ENCODE assay signal across 8 cellular contexts in the genomic region with DNA sequence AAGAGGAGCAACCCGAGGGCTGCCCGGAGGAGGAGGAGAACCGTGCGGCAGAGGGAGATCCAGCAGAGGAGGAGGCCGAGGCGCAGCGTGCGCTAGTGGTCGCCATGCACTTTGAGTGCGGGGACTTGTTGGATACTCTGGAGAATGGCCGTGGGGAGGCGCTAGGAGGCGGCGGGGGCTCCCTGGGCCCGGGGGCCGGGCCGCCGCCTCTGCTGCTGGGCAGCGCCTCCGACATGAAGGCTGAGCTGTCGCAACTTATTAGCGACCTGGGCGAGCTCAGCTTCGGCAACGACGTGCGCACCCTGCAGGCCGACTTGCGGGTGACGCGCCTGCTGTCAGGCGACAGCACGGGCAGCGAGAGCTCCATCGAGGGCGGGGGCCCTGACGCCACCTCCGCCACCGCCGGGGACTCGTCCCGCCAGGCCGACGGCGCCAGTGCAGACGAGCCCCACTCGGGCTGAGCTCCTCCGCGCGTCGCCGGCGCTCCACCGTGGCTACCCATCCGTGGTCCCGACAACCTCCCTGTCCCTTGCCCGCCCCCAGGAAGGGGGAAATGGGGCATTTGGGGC. TPM values are rescaled to one million over a fixed set of nuclear protein-coding genes. Genes with fewer than 3 reads are reported as not detected.
DNase-seq lines count a peak whose midpoint lies in the region; ATAC-seq, FAIRE-seq and TF ChIP-seq lines count a peak whose summit lies in the region.

No MANE protein-coding gene starts in this region.

- CTCF ChIA-PET in activated CD8-positive, alpha-beta T cell treated with anti-CD3 and anti-CD28 coated beads for 36 hours (lab: Charles Lee), result interaction anchor here (0.7 to 8.8 kb wide), 26 partner anchors 8 to 828 kb away, joined by 3 to 199 read pairs (median 3); partner anchors contain the start of genes LSG1, TMEM44 and XXYLT1
- CTCF ChIA-PET in H1 (lab: Charles Lee; ENCODE audit: partially characterized antibody), result interaction anchor here (0.7 to 9.3 kb wide), 62 partner anchors 8 to 573 kb away, joined by 3 to 110 read pairs (median 4); partner anchors contain the start of gene LSG1

- 2% methylated on average over 48 of the region's 57 CpGs; no CpG with 5 or more reads in 1 of the 2 experiments for WGBS in H1 (ENCODE audit: extremely low coverage in 1 of 2, insufficient coverage in 1 of 2, insufficient read length in 1 of 2, insufficient replicate concordance in 2 of 2, low coverage in 1 of 2, low lambda C conversion rate in 2 of 2, missing lambda C conversion rate in 1 of 2), 2 experiments

- peak overlapping the region; percentile 58 for H3K4ac ChIP-seq in H1 (replicated peaks; ENCODE audit: insufficient read length, low read depth, low read length)

- peak overlapping the region; percentile 69 to 97 (median 89) for H3K4me3 ChIP-seq in BLaER1 treated with 17β-estradiol and CSF1 and Interleukin-3, amounts not matched to agents 10 nM and 100 nM
- H3K4me3 ChIP-seq in H1 (ENCODE audit: extremely low read depth in 1 of 4, insufficient read depth in 2 of 4, low read depth in 3 of 4, low read length in 4 of 4), result peak overlapping the region; percentile 42 to 79 (median 70)

- POLR2A ChIA-PET in activated CD8-positive, alpha-beta T cell treated with anti-CD3 and anti-CD28 coated beads for 36 hours (lab: Charles Lee), result interaction anchor here (0.6 to 3.1 kb wide), 8 partner anchors 12 to 573 kb away, joined by 3 to 28 read pairs (median 4); partner anchors contain the start of gene LSG1
- POLR2A ChIA-PET in H1 (lab: Charles Lee; ENCODE audit: partially characterized antibody), result interaction anchor here (0.6 to 3.7 kb wide), 20 partner anchors 9 to 573 kb away, joined by 3 to 30 read pairs (median 4); partner anchors contain the start of genes LSG1 and TMEM44

- peaks cover 63 to 87% (median 74%) of the 10 kb centered on the region in 10 experiments for H3K4me1 ChIP-seq in BLaER1 treated with 17β-estradiol and CSF1 and Interleukin-3, amounts not matched to agents 10 nM and 100 nM
- H3K4me1 ChIP-seq in H1 (replicated peaks in 1 of 4; ENCODE audit: control insufficient read depth in 3 of 4, insufficient read depth in 4 of 4, low read length in 3 of 4), result peaks cover 0 to 13% (median 11%) of the 10 kb centered on the region in 4 experiments; a peak in 6 of 7 replicates

- peaks cover 0 to 47% (median 39%) of the 10 kb centered on the region in 11 experiments; a peak in 18 of 22 replicates for H4K20me1 ChIP-seq in BLaER1 treated with 17β-estradiol and CSF1 and Interleukin-3, amounts not matched to agents 10 nM and 100 nM
- peaks cover 0 to 5% of the 10 kb centered on the region in 2 experiments for H4K20me1 ChIP-seq in H1 (replicated peaks in 1 of 2; ENCODE audit: control insufficient read depth in 1 of 2, insufficient read depth in 2 of 2, low read length in 2 of 2)

- peak; percentile 65 for DNase-seq in NCI-H1694 treated with DMSO at 0.1 percent for 48 hours (lab: John Stamatoyannopoulos, UW)
- DNase-seq in activated CD8-positive, alpha-beta T cell treated with anti-CD3 and anti-CD28 coated beads for 36 hours, result peak; percentile 87
- peak; percentile 51 to 84 for DNase-seq in H1 (ENCODE audit: low read depth in 1 of 2, low spot score in 2 of 2)
- peak; percentile 7 for DNase-seq in midbrain (lab: John Stamatoyannopoulos, UW)
- peak; percentile 65 for DNase-seq in stimulated activated CD8-positive, alpha-beta memory T cell treated with anti-CD3 and anti-CD28 coated beads, Interleukin-4, amount 100 ng/mL, for 24 hours (ENCODE audit: low read depth)

- no peaks in the 10 kb centered on the region for H3K27me3 ChIP-seq in BLaER1 treated with 17β-estradiol and CSF1 and Interleukin-3, amounts not matched to agents 10 nM and 100 nM
- peaks cover 7 to 36% (median 29%) of the 10 kb centered on the region in 4 experiments for H3K27me3 ChIP-seq in H1 (replicated peaks in 1 of 4; ENCODE audit: control insufficient read depth in 3 of 4, extremely low read depth in 1 of 4, insufficient read depth in 3 of 4, low read length in 3 of 4)

- H4K5ac ChIP-seq in H1 (ENCODE audit: insufficient read length, low read depth, low read length), result peak overlapping the region; percentile 20

- no peak overlapping the region for H2AK5ac ChIP-seq in H1 (ENCODE audit: low read depth, low read length)

- TF ChIP-seq EP300 in H1 (IDR thresholded peaks at IDR 0.05; ENCODE audit: borderline replicate concordance in 1 of 2, low read depth in 2 of 2, low read length in 2 of 2), result peak in 1 of 2 experiments; percentile 9; a peak in 2 of 3 replicates

- peak overlapping the region; percentile 55 for H3K56ac ChIP-seq in H1 (replicated peaks; ENCODE audit: insufficient read length, low read depth, low read length)

- peak overlapping the region; percentile 88; the same call in 1 of the 2 replicates for H2BK15ac ChIP-seq in H1 (ENCODE audit: low read length)

- peak overlapping the region; percentile 96; the same call in 1 of the 2 replicates for H2BK12ac ChIP-seq in H1 (ENCODE audit: low read depth, low read length)

- H3K9me3 ChIP-seq in BLaER1 treated with 17β-estradiol and CSF1 and Interleukin-3, amounts not matched to agents 10 nM and 100 nM (replicated peaks in 1 of 11), result peaks cover 0 to 3% (median 0%) of the 10 kb centered on the region in 11 experiments; a peak in 2 of 22 replicates
- no peaks in the 10 kb centered on the region for H3K9me3 ChIP-seq in H1 (ENCODE audit: insufficient read depth in 2 of 2, low read depth in 1 of 2, low read length in 1 of 2)

- peaks cover 0 to 36% (median 12%) of the 10 kb centered on the region in 11 experiments; a peak in 12 of 22 replicates for H3K36me3 ChIP-seq in BLaER1 treated with 17β-estradiol and CSF1 and Interleukin-3, amounts not matched to agents 10 nM and 100 nM
- no peaks in the 10 kb centered on the region for H3K36me3 ChIP-seq in H1 (ENCODE audit: control insufficient read depth in 2 of 4, insufficient read depth in 4 of 4, low read length in 3 of 4)

- ATAC-seq in GM21515 (IDR thresholded peaks at IDR 0.05; ENCODE audit: unreplicated experiment) (peak; percentile 38), HG03025 (IDR thresholded peaks at IDR 0.05; ENCODE audit: low FRiP score, unreplicated experiment) (no peak)
- peak; percentile 74 for ATAC-seq in activated CD8-positive, alpha-beta T cell treated with anti-CD3 and anti-CD28 coated beads for 36 hours

- peak; percentile 52 to 69; a peak in 3 of 4 replicates for TF ChIP-seq RAD21 in H1 (IDR thresholded peaks at IDR 0.05 in 1 of 2, conservative IDR thresholded peaks at IDR 0.05 in 1 of 2; ENCODE audit: low read depth in 2 of 2, low read length in 2 of 2)

- no peaks in the 10 kb centered on the region for H3K79me1 ChIP-seq in H1 (ENCODE audit: low read depth, low read length)

- intact Hi-C loops in activated CD8-positive, alpha-beta T cell treated with anti-CD3 and anti-CD28 coated beads for 36 hours (cut with micrococcal nuclease), result no loop called here

- FAIRE-seq in H1 (lab: Jason Lieb, UNC), result no peak

- peak; percentile 73 for TF ChIP-seq CTCF in activated CD8-positive, alpha-beta T cell treated with anti-CD3 and anti-CD28 coated beads for 36 hours (IDR thresholded peaks at IDR 0.05)
- TF ChIP-seq CTCF in H1 (IDR thresholded peaks at IDR 0.05; ENCODE audit: control extremely low read depth in 1 of 3, insufficient read depth in 1 of 3, low read depth in 1 of 3, low read length in 3 of 3), result peak; percentile 60 to 82 (median 62)

- H3K4me1 Mint-ChIP-seq in activated CD8-positive, alpha-beta T cell treated with anti-CD3 and anti-CD28 coated beads for 36 hours (ENCODE audit: low read depth), result peaks cover 49% of the 10 kb centered on the region

- no peak overlapping the region for H3K23ac ChIP-seq in H1 (ENCODE audit: insufficient read length)

- H2BK20ac ChIP-seq in H1 (ENCODE audit: low read length), result no peak overlapping the region

- peak overlapping the region; percentile 80 for H3K27ac Mint-ChIP-seq in activated CD8-positive, alpha-beta T cell treated with anti-CD3 and anti-CD28 coated beads for 36 hours

- H3K27ac ChIP-seq in BLaER1 treated with 17β-estradiol and CSF1 and Interleukin-3, amounts not matched to agents 10 nM and 100 nM, result peak overlapping the region; percentile 39 to 88 (median 86); a peak in 21 of 22 replicates
- no peak overlapping the region for H3K27ac ChIP-seq in H1 (ENCODE audit: low read depth, low read length)

- H3K36me3 Mint-ChIP-seq in activated CD8-positive, alpha-beta T cell treated with anti-CD3 and anti-CD28 coated beads for 36 hours (ENCODE audit: low read depth), result no peaks in the 10 kb centered on the region

- H2BK120ac ChIP-seq in H1 (replicated peaks; ENCODE audit: low read depth, low read length), result no peak overlapping the region

- H3K23me2 ChIP-seq in H1 (ENCODE audit: low read depth, low read length), result peaks cover 22% of the 10 kb centered on the region; the same call in 1 of the 2 replicates

- no peak overlapping the region for H3K14ac ChIP-seq in H1 (ENCODE audit: insufficient read length)

- H2BK5ac ChIP-seq in H1 (ENCODE audit: low read depth, low read length), result peak overlapping the region; percentile 49; the same call in 1 of the 2 replicates

- peak overlapping the region; percentile 90 to 100 (median 98) for H3K4me2 ChIP-seq in BLaER1 treated with 17β-estradiol and CSF1 and Interleukin-3, amounts not matched to agents 10 nM and 100 nM
- peak overlapping the region; percentile 90 to 97 for H3K4me2 ChIP-seq in H1 (ENCODE audit: insufficient read depth in 1 of 2, low read depth in 2 of 2, low read length in 2 of 2)

- H2AFZ ChIP-seq in H1 (ENCODE audit: low read length), result peak overlapping the region; percentile 30

- H3K4me3 Mint-ChIP-seq in activated CD8-positive, alpha-beta T cell treated with anti-CD3 and anti-CD28 coated beads for 36 hours, result peak overlapping the region; percentile 80

- H4K91ac ChIP-seq in H1 (replicated peaks; ENCODE audit: insufficient read length, low read length), result no peak overlapping the region

- peaks cover 14% of the 10 kb centered on the region for H3K27me3 Mint-ChIP-seq in activated CD8-positive, alpha-beta T cell treated with anti-CD3 and anti-CD28 coated beads for 36 hours

- H3K9ac ChIP-seq in BLaER1 treated with 17β-estradiol and CSF1 and Interleukin-3, amounts not matched to agents 10 nM and 100 nM, result peak overlapping the region; percentile 73 to 93 (median 90)
- H3K9ac ChIP-seq in H1 (replicated peaks in 1 of 4; ENCODE audit: extremely low read depth in 1 of 4, low read depth in 3 of 4, low read length in 3 of 4), result peak overlapping the region in 2 of 4 experiments; percentile 25 to 39; a peak in 2 of 7 replicates

- peak overlapping the region; percentile 86 for H3K18ac ChIP-seq in H1 (ENCODE audit: extremely low read depth, low read length)

- peak overlapping the region; percentile 66 for H4K8ac ChIP-seq in H1 (ENCODE audit: extremely low read depth, insufficient read depth, low read length)

- no peaks in the 10 kb centered on the region for H3K9me3 Mint-ChIP-seq in activated CD8-positive, alpha-beta T cell treated with anti-CD3 and anti-CD28 coated beads for 36 hours

- H3K79me2 ChIP-seq in H1 (ENCODE audit: control insufficient read depth in 1 of 2, insufficient read depth in 2 of 2, low read length in 2 of 2), result no peaks in the 10 kb centered on the region

- TF ChIP-seq POLR2A in H1 (IDR thresholded peaks at IDR 0.05; ENCODE audit: control extremely low read depth in 1 of 2, low read depth in 2 of 2, low read length in 2 of 2), result no peak

RNA-seq across cellular contexts. Expression of gene FAM43A, which starts 2.0 kb away (rescaled TPM):
- total RNA-seq in activated CD8-positive, alpha-beta T cell treated with anti-CD3 and anti-CD28 coated beads for 36 hours, result 1 to 10 TPM; 3.3 to 3.9 TPM
- 2.6 and 2.9 TPM in 2 replicates for total RNA-seq in H1 (2021; fragmentation: NEBNext Ultra II Directional; extraction: Animal tissue kit (Norgen Biotek cat#: 25700))
- polyA plus RNA-seq in H1 (2011; rRNA removed), result 2.3 and 4.9 TPM in 2 replicates
- 4.3 TPM for polyA plus RNA-seq in H1 (2011; cell fraction: cytosol; rRNA removed)
- 4.0 TPM for polyA plus RNA-seq in H1 (2011; cell fraction: nucleus; rRNA removed)
- polyA plus RNA-seq in H1 (2012, experiment 1 of 2), result 1.9 to 2.7 TPM (median 1.9 TPM) in 4 replicates
- polyA plus RNA-seq in H1 (2012, experiment 2 of 2), result 2.4 TPM
- 1.3 TPM for polyA plus RNA-seq in H1 (2013, experiment 1 of 2)
- 1.4 TPM for polyA plus RNA-seq in H1 (2013, experiment 2 of 2)
- 0.44 and 0.66 TPM in 2 replicates for polyA minus RNA-seq in H1 (2011; rRNA and poly(A)+ RNA removed)
- polyA minus RNA-seq in H1 (2011; cell fraction: cytosol; rRNA and poly(A)+ RNA removed), result 2.2 TPM
- 5.6 TPM for polyA minus RNA-seq in H1 (2011; cell fraction: nucleus; rRNA and poly(A)+ RNA removed)

RNA-seq across cellular contexts. Expression of gene LSG1, which starts 15.7 kb away (rescaled TPM):
- total RNA-seq in activated CD8-positive, alpha-beta T cell treated with anti-CD3 and anti-CD28 coated beads for 36 hours, result 10 to 100 TPM; 36.5 to 41.3 TPM
- total RNA-seq in H1 (2021; fragmentation: NEBNext Ultra II Directional; extraction: Animal tissue kit (Norgen Biotek cat#: 25700)), result 47.6 and 49.9 TPM in 2 replicates
- 17.8 and 23.7 TPM in 2 replicates for polyA plus RNA-seq in H1 (2011; rRNA removed)
- polyA plus RNA-seq in H1 (2011; cell fraction: cytosol; rRNA removed), result 27.4 TPM
- polyA plus RNA-seq in H1 (2011; cell fraction: nucleus; rRNA removed), result 40.1 TPM
- polyA plus RNA-seq in H1 (2012, experiment 1 of 2), result 32.9 to 45.5 TPM (median 41.1 TPM) in 4 replicates
- polyA plus RNA-seq in H1 (2012, experiment 2 of 2), result 6.7 TPM
- polyA plus RNA-seq in H1 (2013, experiment 1 of 2), result 42.5 TPM
- polyA plus RNA-seq in H1 (2013, experiment 2 of 2), result 40.4 TPM
- polyA minus RNA-seq in H1 (2011; rRNA and poly(A)+ RNA removed), result 52.6 and 90.4 TPM in 2 replicates
- 36.5 TPM for polyA minus RNA-seq in H1 (2011; cell fraction: cytosol; rRNA and poly(A)+ RNA removed)
- 57.7 TPM for polyA minus RNA-seq in H1 (2011; cell fraction: nucleus; rRNA and poly(A)+ RNA removed)

RNA-seq across cellular contexts. Expression of gene TMEM44, which starts 54.5 kb away (rescaled TPM):
- total RNA-seq in activated CD8-positive, alpha-beta T cell treated with anti-CD3 and anti-CD28 coated beads for 36 hours, result 1 to 10 TPM; 4.4 to 5.0 TPM
- 15.4 and 16.7 TPM in 2 replicates for total RNA-seq in H1 (2021; fragmentation: NEBNext Ultra II Directional; extraction: Animal tissue kit (Norgen Biotek cat#: 25700))
- 14.0 and 14.8 TPM in 2 replicates for polyA plus RNA-seq in H1 (2011; rRNA removed)
- polyA plus RNA-seq in H1 (2011; cell fraction: cytosol; rRNA removed), result 16.6 TPM
- polyA plus RNA-seq in H1 (2011; cell fraction: nucleus; rRNA removed), result 28.7 TPM
- 15.1 to 20.7 TPM (median 18.0 TPM) in 4 replicates for polyA plus RNA-seq in H1 (2012, experiment 1 of 2)
- polyA plus RNA-seq in H1 (2012, experiment 2 of 2), result 9.9 TPM
- polyA plus RNA-seq in H1 (2013, experiment 1 of 2), result 10.8 TPM
- 10.9 TPM for polyA plus RNA-seq in H1 (2013, experiment 2 of 2)
- 12.5 and 13.0 TPM in 2 replicates for polyA minus RNA-seq in H1 (2011; rRNA and poly(A)+ RNA removed)
- polyA minus RNA-seq in H1 (2011; cell fraction: cytosol; rRNA and poly(A)+ RNA removed), result 15.5 TPM
- 11.7 TPM for polyA minus RNA-seq in H1 (2011; cell fraction: nucleus; rRNA and poly(A)+ RNA removed)

Comparison
In these comparisons a context has a peak if more than half of its experiments do, and no peak if none do; other contexts are left out.
1. DNase-seq: peak in every context shown above with its lines; median percentile 87 in activated CD8-positive, alpha-beta T cell treated with anti-CD3 and anti-CD28 coated beads for 36 hours; 68 in H1; 65 in NCI-H1694 treated with DMSO at 0.1 percent for 48 hours; 65 in stimulated activated CD8-positive, alpha-beta memory T cell treated with anti-CD3 and anti-CD28 coated beads, Interleukin-4, amount 100 ng/mL, for 24 hours; 7 in midbrain.